8 cellular contexts compared by ENCODE assay signal in genomic region chr3:187770224-187770623, GRCh38. TPM values are rescaled to one million over a fixed set of nuclear protein-coding genes. Genes with fewer than 3 reads are reported as not detected.
DNase-seq lines count a peak whose midpoint lies in the region; ATAC-seq and TF ChIP-seq lines count a peak whose summit lies in the region.

No MANE protein-coding gene starts in this region.

- ATAC-seq in GM19351 (IDR thresholded peaks at IDR 0.05; ENCODE audit: unreplicated experiment) (peak; percentile 54), HG03135 (IDR thresholded peaks at IDR 0.05; ENCODE audit: unreplicated experiment) (peak; percentile 55), sciatic nerve (no peak)
- peak; percentile 85 for ATAC-seq in activated CD8-positive, alpha-beta T cell treated with anti-CD3 and anti-CD28 coated beads for 36 hours

- intact Hi-C loops in activated CD8-positive, alpha-beta T cell treated with anti-CD3 and anti-CD28 coated beads for 36 hours (cut with micrococcal nuclease): no loop called here
- intact Hi-C loops in sciatic nerve (cut with DNase I): no loop called here

- POLR2A ChIA-PET in activated CD8-positive, alpha-beta T cell treated with anti-CD3 and anti-CD28 coated beads for 36 hours (lab: Charles Lee): interaction anchor here (1.0 to 1.4 kb wide), 3 partner anchors 10 to 30 kb away, joined by 3 to 5 read pairs (median 4); partner anchors contain the start of gene BCL6

- CTCF ChIA-PET in activated CD8-positive, alpha-beta T cell treated with anti-CD3 and anti-CD28 coated beads for 36 hours (lab: Charles Lee): interaction anchor here (1.1 to 2.0 kb wide), 4 partner anchors 23 to 30 kb away, joined by 3 to 8 read pairs (median 5); no protein-coding TSS in a partner anchor

- no peak for TF ChIP-seq CTCF in activated CD8-positive, alpha-beta T cell treated with anti-CD3 and anti-CD28 coated beads for 36 hours (IDR thresholded peaks at IDR 0.05)
- no peak for TF ChIP-seq CTCF in type B pancreatic cell (conservative IDR thresholded peaks at IDR 0.05)

- peaks cover 24% of the 10 kb centered on the region for H3K4me1 Mint-ChIP-seq in activated CD8-positive, alpha-beta T cell treated with anti-CD3 and anti-CD28 coated beads for 36 hours (ENCODE audit: low read depth)
- peaks cover 6% of the 10 kb centered on the region for H3K4me1 Mint-ChIP-seq in type B pancreatic cell (ENCODE audit: unreplicated experiment)

- peak overlapping the region; percentile 67 for H3K27ac Mint-ChIP-seq in activated CD8-positive, alpha-beta T cell treated with anti-CD3 and anti-CD28 coated beads for 36 hours
- no peak overlapping the region for H3K27ac Mint-ChIP-seq in type B pancreatic cell

- no peaks in the 10 kb centered on the region for H3K9me3 Mint-ChIP-seq in activated CD8-positive, alpha-beta T cell treated with anti-CD3 and anti-CD28 coated beads for 36 hours
- H3K9me3 Mint-ChIP-seq in type B pancreatic cell: peaks cover 5% of the 10 kb centered on the region

- H3K27me3 Mint-ChIP-seq in activated CD8-positive, alpha-beta T cell treated with anti-CD3 and anti-CD28 coated beads for 36 hours: no peaks in the 10 kb centered on the region
- no peaks in the 10 kb centered on the region for H3K27me3 Mint-ChIP-seq in type B pancreatic cell

- no peaks in the 10 kb centered on the region for H3K36me3 Mint-ChIP-seq in activated CD8-positive, alpha-beta T cell treated with anti-CD3 and anti-CD28 coated beads for 36 hours (ENCODE audit: low read depth)
- H3K36me3 Mint-ChIP-seq in type B pancreatic cell: no peaks in the 10 kb centered on the region

- DNase-seq in DMS 273 (lab: John Stamatoyannopoulos, UW; ENCODE audit: unreplicated experiment): peak; percentile 75
- peak; percentile 42 for DNase-seq in activated CD8-positive, alpha-beta T cell treated with anti-CD3 and anti-CD28 coated beads for 36 hours
- DNase-seq in NCI-H146 (lab: John Stamatoyannopoulos, UW): no peak
- no peak for DNase-seq in sciatic nerve (ENCODE audit: low spot score)
- DNase-seq in NCI-H69 (lab: John Stamatoyannopoulos, UW): no peak
- DNase-seq in type B pancreatic cell (ENCODE audit: extremely low spot score, unreplicated experiment): no peak

- H3K4me3 Mint-ChIP-seq in activated CD8-positive, alpha-beta T cell treated with anti-CD3 and anti-CD28 coated beads for 36 hours: no peak overlapping the region
- no peak overlapping the region for H3K4me3 Mint-ChIP-seq in type B pancreatic cell

RNA-seq across cellular contexts. Expression of gene BCL6, which starts 25.0 kb away (rescaled TPM):
- 10 to 100 TPM; 13.7 to 14.0 TPM for total RNA-seq in activated CD8-positive, alpha-beta T cell treated with anti-CD3 and anti-CD28 coated beads for 36 hours
- total RNA-seq in sciatic nerve (188 TPM), type B pancreatic cell (ENCODE audit: low replicate concordance) (27.3 and 32.4 TPM in 2 replicates)

Comparison
In these comparisons a context has a peak if more than half of its experiments do, and no peak if none do; other contexts are left out.
1. DNase-seq: peak in DMS 273 (single experiment) and activated CD8-positive, alpha-beta T cell treated with anti-CD3 and anti-CD28 coated beads for 36 hours (single experiment); none in NCI-H146 (single experiment), sciatic nerve (single experiment), NCI-H69 (single experiment) and type B pancreatic cell (single experiment).